In genomic region chr18:48057018-48057417, GRCh38 we compare ENCODE assay signal across 8 cellular contexts.
"Had no signal": no experiment of that assay in that cellular context is flagged by ENCODE, and none has a peak within 500 bp of the region (broad histone marks: within the 10 kb centered on the region; RNA-seq: fewer than 3 reads in every experiment).

No MANE protein-coding gene starts in this region.

- DNase-seq: H9, HCEC 1CT, HFFc6, KG1 had no signal

- H3K4me3 ChIP-seq: GM23338 had no signal

- FAIRE-seq: H1, H54 had no signal

- ATAC-seq: GM23338 had no signal

- H2AFZ ChIP-seq: GM23338 had no signal

- H3K27ac ChIP-seq: HL-60 had no signal

- H3K4me2 ChIP-seq: GM23338 had no signal
